In the genomic region with DNA sequence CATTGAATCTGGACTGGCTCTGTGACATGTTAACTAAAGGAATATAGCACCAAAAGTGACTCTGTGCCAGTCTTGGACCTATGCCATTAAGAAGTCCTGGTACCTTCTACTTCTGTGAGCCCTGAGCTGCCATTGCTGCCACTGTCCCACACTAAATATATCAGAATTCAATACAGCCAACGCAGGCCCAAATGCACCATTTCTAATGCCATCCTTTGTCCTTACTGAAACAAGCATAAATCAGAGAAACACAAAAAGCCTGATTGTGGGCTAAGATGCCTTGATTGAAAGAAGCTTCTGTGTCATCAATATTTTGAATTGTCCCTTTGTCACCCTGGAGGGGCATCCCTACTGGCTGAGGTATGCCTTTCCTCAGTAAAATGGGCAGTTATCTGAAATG, we compare ENCODE assay signal across 22 cellular contexts.
"Had no signal": no experiment of that assay in that cellular context is flagged by ENCODE, and none has a peak within 500 bp of the region (broad histone marks: within the 10 kb centered on the region; RNA-seq: fewer than 3 reads in every experiment).

No MANE protein-coding gene starts in this region.

- ATAC-seq: activated T-cell treated with anti-CD3 and anti-CD28 coated beads, Interleukin-2, amount 50 U/mL, for 72 hours; mucosa of descending colon; pancreas; right cardiac atrium; stimulated activated naive CD8-positive, alpha-beta T cell treated with anti-CD3 and anti-CD28 coated beads, Interleukin-15, Interleukin-2, amounts not matched to agents 100 U/mL and 50 U/mL, for 24 hours; upper lobe of right lung had no signal

- H3K4me1 ChIP-seq: pancreas, upper lobe of right lung had no signal

- H3K36me3 ChIP-seq: thoracic aorta, upper lobe of right lung had no signal

- H3K27me3 ChIP-seq: pancreas, upper lobe of right lung had no signal

- DNase-seq: activated CD4-positive, alpha-beta memory T cell treated with anti-CD3 and anti-CD28 coated beads, Interleukin-2, amount 10 ng/mL, durations not matched to agents 7 days and 5 days; activated CD4-positive, alpha-beta T cell treated with anti-CD3 and anti-CD28 coated beads, Interleukin-2, amount 10 ng/mL, durations not matched to agents 24 days and 14 days; activated effector memory CD4-positive, alpha-beta T cell treated with Interleukin-2 at 50 U/mL for 16 hours; activated naive CD4-positive, alpha-beta T cell treated with anti-CD3 and anti-CD28 coated beads for 36 hours; activated naive CD8-positive, alpha-beta T cell treated with anti-CD3 and anti-CD28 coated beads, Interleukin-2, amount 10 ng/mL, durations not matched to agents 7 days and 5 days; activated T-cell treated with anti-CD3 and anti-CD28 coated beads, Interleukin-2, amount 50 U/mL, for 72 hours; amniotic stem cell; effector CD8-positive, alpha-beta T cell; erythroblast; immature natural killer cell; kidney glomerular epithelial cell; mucosa of descending colon; nephron progenitor cell; pancreas; right cardiac atrium; stimulated activated CD4-positive, alpha-beta T cell treated with anti-CD3 and anti-CD28 coated beads, Interleukin-12 subunit alpha, Interleukin-12 subunit beta, amount 100 ng/mL, for 4 hours; stimulated activated CD4-positive, alpha-beta T cell treated with anti-CD3 and anti-CD28 coated beads, Interleukin-4, amount 100 ng/mL, for 4 hours; stimulated activated naive CD8-positive, alpha-beta T cell treated with anti-CD3 and anti-CD28 coated beads, Interleukin-15, Interleukin-2, amounts not matched to agents 100 U/mL and 50 U/mL, for 24 hours; upper lobe of right lung had no signal

- H3K4me3 Mint-ChIP-seq: activated CD4-positive, alpha-beta memory T cell treated with anti-CD3 and anti-CD28 coated beads, Interleukin-2, amount 10 ng/mL, durations not matched to agents 7 days and 5 days; activated CD4-positive, alpha-beta T cell treated with anti-CD3 and anti-CD28 coated beads, Interleukin-2, amount 10 ng/mL, durations not matched to agents 24 days and 14 days; activated naive CD4-positive, alpha-beta T cell treated with anti-CD3 and anti-CD28 coated beads for 36 hours; activated naive CD8-positive, alpha-beta T cell treated with anti-CD3 and anti-CD28 coated beads, Interleukin-2, amount 10 ng/mL, durations not matched to agents 7 days and 5 days; activated T-cell treated with anti-CD3 and anti-CD28 coated beads, Interleukin-2, amount 50 U/mL, for 72 hours; dendritic cell treated with granulocyte-macrophage colony-stimulating factor and Interleukin-4, amounts not matched to agents 40 ng/mL and 50 ng/mL, for 4 days; immature natural killer cell; memory B cell; nephron progenitor cell had no signal

- H3K9me3 Mint-ChIP-seq: activated CD4-positive, alpha-beta memory T cell treated with anti-CD3 and anti-CD28 coated beads, Interleukin-2, amount 10 ng/mL, durations not matched to agents 7 days and 5 days; activated CD4-positive, alpha-beta T cell treated with anti-CD3 and anti-CD28 coated beads, Interleukin-2, amount 10 ng/mL, durations not matched to agents 24 days and 14 days; activated naive CD4-positive, alpha-beta T cell treated with anti-CD3 and anti-CD28 coated beads for 36 hours; activated naive CD8-positive, alpha-beta T cell treated with anti-CD3 and anti-CD28 coated beads, Interleukin-2, amount 10 ng/mL, durations not matched to agents 7 days and 5 days; activated T-cell treated with anti-CD3 and anti-CD28 coated beads, Interleukin-2, amount 50 U/mL, for 72 hours; dendritic cell treated with granulocyte-macrophage colony-stimulating factor and Interleukin-4, amounts not matched to agents 40 ng/mL and 50 ng/mL, for 4 days; immature natural killer cell; memory B cell; nephron progenitor cell had no signal

- H3K27ac Mint-ChIP-seq: activated CD4-positive, alpha-beta memory T cell treated with anti-CD3 and anti-CD28 coated beads, Interleukin-2, amount 10 ng/mL, durations not matched to agents 7 days and 5 days; activated CD4-positive, alpha-beta T cell treated with anti-CD3 and anti-CD28 coated beads, Interleukin-2, amount 10 ng/mL, durations not matched to agents 24 days and 14 days; activated naive CD4-positive, alpha-beta T cell treated with anti-CD3 and anti-CD28 coated beads for 36 hours; activated naive CD8-positive, alpha-beta T cell treated with anti-CD3 and anti-CD28 coated beads, Interleukin-2, amount 10 ng/mL, durations not matched to agents 7 days and 5 days; activated T-cell treated with anti-CD3 and anti-CD28 coated beads, Interleukin-2, amount 50 U/mL, for 72 hours; dendritic cell treated with granulocyte-macrophage colony-stimulating factor and Interleukin-4, amounts not matched to agents 40 ng/mL and 50 ng/mL, for 4 days; memory B cell had no signal

- H3K27me3 Mint-ChIP-seq: activated CD4-positive, alpha-beta memory T cell treated with anti-CD3 and anti-CD28 coated beads, Interleukin-2, amount 10 ng/mL, durations not matched to agents 7 days and 5 days; activated CD4-positive, alpha-beta T cell treated with anti-CD3 and anti-CD28 coated beads, Interleukin-2, amount 10 ng/mL, durations not matched to agents 24 days and 14 days; dendritic cell treated with granulocyte-macrophage colony-stimulating factor and Interleukin-4, amounts not matched to agents 40 ng/mL and 50 ng/mL, for 4 days; memory B cell had no signal

- H3K27ac ChIP-seq: pancreas, thoracic aorta, upper lobe of right lung had no signal

- H3K9me3 ChIP-seq: mucosa of descending colon, pancreas, thoracic aorta, upper lobe of right lung had no signal

- H3K4me3 ChIP-seq: mucosa of descending colon, pancreas, thoracic aorta, upper lobe of right lung had no signal
